1 cellular context compared by ENCODE assay signal in genomic region chrX:136047969-136048368, GRCh38.
TF ChIP-seq lines count a peak whose summit lies in the region.

No MANE protein-coding gene starts in this region.

TF ChIP-seq in SK-N-SH treated with all-trans-retinoic acid at 6 μM for 48 hours, 23 proteins besides CTCF, POLR2A, EP300 and RAD21 (continued from another document):
- TF ChIP-seq POU6F1 (CRISPR knock-in tag; IDR thresholded peaks at IDR 0.05; ENCODE audit: borderline replicate concordance, low read depth) (no peak), TOX (CRISPR knock-in tag; IDR thresholded peaks at IDR 0.05; ENCODE audit: borderline replicate concordance) (no peak), CSDC2 (CRISPR knock-in tag; IDR thresholded peaks at IDR 0.05) (no peak), GLIS3 (CRISPR knock-in tag; IDR thresholded peaks at IDR 0.05) (no peak)
